In genomic region chr1:237154173-237154572, GRCh38 we compare ENCODE assay signal across 15 cellular contexts.
DNase-seq lines count a peak whose midpoint lies in the region; ATAC-seq and TF ChIP-seq lines count a peak whose summit lies in the region.
"Had no signal": no experiment of that assay in that cellular context is flagged by ENCODE, and none has a peak within 500 bp of the region (broad histone marks: within the 10 kb centered on the region; RNA-seq: fewer than 3 reads in every experiment).

No MANE protein-coding gene starts in this region.

- peaks cover 33 to 60% (median 46%) of the 10 kb centered on the region in 4 donors for H3K4me1 ChIP-seq in esophagus muscularis mucosa
- H3K4me1 ChIP-seq in mucosa of descending colon (ENCODE audit: low read depth) = no peaks in the 10 kb centered on the region

- no peaks in the 10 kb centered on the region for H3K36me3 Mint-ChIP-seq in nephron progenitor cell (ENCODE audit: low read depth)

- H3K36me3 ChIP-seq in esophagus muscularis mucosa (no peaks in the 10 kb centered on the region), mucosa of descending colon (ENCODE audit: low read depth) (no peaks in the 10 kb centered on the region)

- H3K27ac Mint-ChIP-seq in nephron progenitor cell = no peak overlapping the region
- H3K27ac Mint-ChIP-seq: activated CD4-positive, alpha-beta memory T cell treated with anti-CD3 and anti-CD28 coated beads, Interleukin-2, amount 10 ng/mL, durations not matched to agents 7 days and 5 days; activated T-helper 1 cell treated with anti-CD3 and anti-CD28 coated beads, Interleukin-12 subunit alpha, Interleukin-12 subunit beta, Interleukin-2, Interleukin-4 antibody, amounts not matched to agents 30 ng/mL and 10 ng/mL and 1 ng/mL, durations not matched to agents 14 hours and 24 hours and 36 hours; B cell; progenitor cell of endocrine pancreas; stimulated activated naive CD8-positive, alpha-beta T cell treated with anti-CD3 and anti-CD28 coated beads, Interleukin-15, amount 100 ng/mL, for 72 hours had no signal

- no peaks in the 10 kb centered on the region for H3K4me1 Mint-ChIP-seq in nephron progenitor cell
- H3K4me1 Mint-ChIP-seq: activated CD4-positive, alpha-beta memory T cell treated with anti-CD3 and anti-CD28 coated beads, Interleukin-2, amount 10 ng/mL, durations not matched to agents 7 days and 5 days; B cell; stimulated activated naive CD8-positive, alpha-beta T cell treated with anti-CD3 and anti-CD28 coated beads, Interleukin-15, amount 100 ng/mL, for 72 hours had no signal

- no peak overlapping the region for H3K4me3 ChIP-seq in esophagus muscularis mucosa
- H3K4me3 ChIP-seq in mucosa of descending colon = no peak overlapping the region

- no peaks in the 10 kb centered on the region for H3K27me3 ChIP-seq in esophagus muscularis mucosa

- H3K4me3 Mint-ChIP-seq in nephron progenitor cell = no peak overlapping the region
- H3K4me3 Mint-ChIP-seq: activated CD4-positive, alpha-beta memory T cell treated with anti-CD3 and anti-CD28 coated beads, Interleukin-2, amount 10 ng/mL, durations not matched to agents 7 days and 5 days; activated T-helper 1 cell treated with anti-CD3 and anti-CD28 coated beads, Interleukin-12 subunit alpha, Interleukin-12 subunit beta, Interleukin-2, Interleukin-4 antibody, amounts not matched to agents 30 ng/mL and 10 ng/mL and 1 ng/mL, durations not matched to agents 14 hours and 24 hours and 36 hours; B cell; stimulated activated naive CD8-positive, alpha-beta T cell treated with anti-CD3 and anti-CD28 coated beads, Interleukin-15, amount 100 ng/mL, for 72 hours had no signal

- H3K9me3 ChIP-seq in esophagus muscularis mucosa (no peaks in the 10 kb centered on the region), mucosa of descending colon (no peaks in the 10 kb centered on the region)

- TF ChIP-seq EP300 in esophagus muscularis mucosa (IDR thresholded peaks at IDR 0.05) = no peak

- TF ChIP-seq CTCF in esophagus muscularis mucosa (IDR thresholded peaks at IDR 0.05) (no peak), mucosa of descending colon (IDR thresholded peaks at IDR 0.05) (no peak), nephron progenitor cell (IDR thresholded peaks at IDR 0.05) (no peak)

- no peak for TF ChIP-seq POLR2A in esophagus muscularis mucosa (IDR thresholded peaks at IDR 0.05; ENCODE audit: low read depth)

- H3K27me3 Mint-ChIP-seq in nephron progenitor cell (ENCODE audit: low read depth, poor library complexity) = peaks cover 6% of the 10 kb centered on the region
- H3K27me3 Mint-ChIP-seq: activated CD4-positive, alpha-beta memory T cell treated with anti-CD3 and anti-CD28 coated beads, Interleukin-2, amount 10 ng/mL, durations not matched to agents 7 days and 5 days; B cell; progenitor cell of endocrine pancreas; stimulated activated naive CD8-positive, alpha-beta T cell treated with anti-CD3 and anti-CD28 coated beads, Interleukin-15, amount 100 ng/mL, for 72 hours had no signal

- H3K9me3 Mint-ChIP-seq in nephron progenitor cell = peaks cover 2% of the 10 kb centered on the region
- H3K9me3 Mint-ChIP-seq: activated T-helper 1 cell treated with anti-CD3 and anti-CD28 coated beads, Interleukin-12 subunit alpha, Interleukin-12 subunit beta, Interleukin-2, Interleukin-4 antibody, amounts not matched to agents 30 ng/mL and 10 ng/mL and 1 ng/mL, durations not matched to agents 14 hours and 24 hours and 36 hours; stimulated activated naive CD8-positive, alpha-beta T cell treated with anti-CD3 and anti-CD28 coated beads, Interleukin-15, amount 100 ng/mL, for 72 hours had no signal

- H3K27ac ChIP-seq in esophagus muscularis mucosa (replicated peaks in 1 of 4) = peak overlapping the region; percentile 36 to 75 (median 48)

- 27% methylated on average over 4 of the region's 4 CpGs for WGBS in esophagus muscularis mucosa

- intact Hi-C loops in esophagus muscularis mucosa (cut with DNase I) = no loop called here
- intact Hi-C loops in mucosa of descending colon (cut with DNase I, micrococcal nuclease) = no loop called here

- peak; percentile 27 for DNase-seq in H4 (ENCODE audit: low spot score)
- peak; percentile 49 for DNase-seq in RKO (ENCODE audit: low spot score)
- DNase-seq in esophagus muscularis mucosa (ENCODE audit: extremely low spot score) = no peak
- no peak for DNase-seq in mucosa of descending colon
- no peak for DNase-seq in NCI-H2081 (lab: John Stamatoyannopoulos, UW)
- DNase-seq in NCI-H1694 (lab: John Stamatoyannopoulos, UW) = no peak
- DNase-seq in nephron progenitor cell = no peak
- no peak for DNase-seq in NCI-H187 (lab: John Stamatoyannopoulos, UW)
- DNase-seq: activated CD4-positive, alpha-beta memory T cell treated with anti-CD3 and anti-CD28 coated beads, Interleukin-2, amount 10 ng/mL, durations not matched to agents 7 days and 5 days; cortex of kidney; stimulated activated naive CD8-positive, alpha-beta T cell treated with anti-CD3 and anti-CD28 coated beads, Interleukin-15, amount 100 ng/mL, for 72 hours had no signal

- peak; percentile 34 for ATAC-seq in mucosa of descending colon
- ATAC-seq: left lobe of liver; stimulated activated naive CD8-positive, alpha-beta T cell treated with anti-CD3 and anti-CD28 coated beads, Interleukin-15, amount 100 ng/mL, for 72 hours had no signal

Comparison
In these comparisons a context has a peak if more than half of its experiments do, and no peak if none do; other contexts are left out.
1. DNase-seq: peak in H4 (single experiment) and RKO (single experiment); none in esophagus muscularis mucosa (single experiment), mucosa of descending colon (0 of 3), NCI-H2081 (0 of 2), NCI-H1694 (single experiment), nephron progenitor cell (single experiment) and NCI-H187 (0 of 2).